Comparison of ENCODE assay signal across 8 cellular contexts in genomic region chr5:96601811-96602244, GRCh38.
DNase-seq lines count a peak whose midpoint lies in the region; ATAC-seq and TF ChIP-seq lines count a peak whose summit lies in the region.

No MANE protein-coding gene starts in this region.

- no peaks in the 10 kb centered on the region for H3K36me3 Mint-ChIP-seq in activated CD8-positive, alpha-beta T cell treated with anti-CD3 and anti-CD28 coated beads for 36 hours (ENCODE audit: low read depth)
- H3K36me3 Mint-ChIP-seq in naive thymus-derived CD8-positive, alpha-beta T cell, result no peaks in the 10 kb centered on the region

- POLR2A ChIA-PET in activated CD8-positive, alpha-beta T cell treated with anti-CD3 and anti-CD28 coated beads for 36 hours (lab: Charles Lee), result no interaction called here
- POLR2A ChIA-PET in naive thymus-derived CD8-positive, alpha-beta T cell (lab: Charles Lee), result interaction anchor here (1.0 kb wide), 1 partner anchor 257 kb away, joined by 4 read pairs; no protein-coding TSS in a partner anchor

- H3K9me3 Mint-ChIP-seq in activated CD8-positive, alpha-beta T cell treated with anti-CD3 and anti-CD28 coated beads for 36 hours, result no peaks in the 10 kb centered on the region
- no peaks in the 10 kb centered on the region for H3K9me3 Mint-ChIP-seq in naive thymus-derived CD8-positive, alpha-beta T cell

- no peak overlapping the region for H3K4me3 ChIP-seq in epithelial cell of proximal tubule (ENCODE audit: low read depth, low read length)

- peak; percentile 81 for TF ChIP-seq CTCF in activated CD8-positive, alpha-beta T cell treated with anti-CD3 and anti-CD28 coated beads for 36 hours (IDR thresholded peaks at IDR 0.05)
- TF ChIP-seq CTCF in epithelial cell of proximal tubule (conservative IDR thresholded peaks at IDR 0.05; ENCODE audit: low read depth, low read length), result peak; percentile 83

- H3K27ac Mint-ChIP-seq in activated CD8-positive, alpha-beta T cell treated with anti-CD3 and anti-CD28 coated beads for 36 hours, result no peak overlapping the region
- no peak overlapping the region for H3K27ac Mint-ChIP-seq in naive thymus-derived CD8-positive, alpha-beta T cell

- no peak overlapping the region for H3K4me3 Mint-ChIP-seq in activated CD8-positive, alpha-beta T cell treated with anti-CD3 and anti-CD28 coated beads for 36 hours
- H3K4me3 Mint-ChIP-seq in naive thymus-derived CD8-positive, alpha-beta T cell, result no peak overlapping the region

- peaks cover 13% of the 10 kb centered on the region for H3K4me1 Mint-ChIP-seq in activated CD8-positive, alpha-beta T cell treated with anti-CD3 and anti-CD28 coated beads for 36 hours (ENCODE audit: low read depth)
- no peaks in the 10 kb centered on the region for H3K4me1 Mint-ChIP-seq in naive thymus-derived CD8-positive, alpha-beta T cell

- peaks cover 7% of the 10 kb centered on the region for H3K27me3 Mint-ChIP-seq in activated CD8-positive, alpha-beta T cell treated with anti-CD3 and anti-CD28 coated beads for 36 hours
- peaks cover 0 to 13% (median 8%) of the 10 kb centered on the region in 5 donors for H3K27me3 Mint-ChIP-seq in naive thymus-derived CD8-positive, alpha-beta T cell

- CTCF ChIA-PET in activated CD8-positive, alpha-beta T cell treated with anti-CD3 and anti-CD28 coated beads for 36 hours (lab: Charles Lee), result interaction anchor here (0.7 to 7.1 kb wide), 50 partner anchors 8 to 758 kb away, joined by 3 to 108 read pairs (median 4); no protein-coding TSS in a partner anchor

- ATAC-seq in GM19324 (IDR thresholded peaks at IDR 0.05; ENCODE audit: low FRiP score, unreplicated experiment) (peak; percentile 68), HG03520 (IDR thresholded peaks at IDR 0.05; ENCODE audit: unreplicated experiment) (peak; percentile 83)
- peak; percentile 77 for ATAC-seq in activated CD8-positive, alpha-beta T cell treated with anti-CD3 and anti-CD28 coated beads for 36 hours
- ATAC-seq in naive thymus-derived CD8-positive, alpha-beta T cell, result peak; percentile 70 to 81

- DNase-seq in COLO668 (lab: John Stamatoyannopoulos, UW; ENCODE audit: unreplicated experiment), result peak; percentile 50
- DNase-seq in NCI-H748 treated with DMSO at 0.1 percent for 48 hours (lab: John Stamatoyannopoulos, UW), result peak; percentile 73
- peak; percentile 69 for DNase-seq in activated CD8-positive, alpha-beta T cell treated with anti-CD3 and anti-CD28 coated beads for 36 hours
- DNase-seq in epithelial cell of proximal tubule (ENCODE audit: low read depth), result peak; percentile 25
- DNase-seq in naive thymus-derived CD8-positive, alpha-beta T cell, result peak in 9 of 10 donors; percentile 10 to 71 (median 52)
- DNase-seq in ureter (ENCODE audit: low spot score), result peak; percentile 55

- intact Hi-C loops in activated CD8-positive, alpha-beta T cell treated with anti-CD3 and anti-CD28 coated beads for 36 hours (cut with micrococcal nuclease), result loop anchor here (2.0 to 5.0 kb wide), 3 partner anchors 165 to 745 kb away; no protein-coding TSS in a partner anchor
